ENCODE assay signal across 1 cellular context in the genomic region with DNA sequence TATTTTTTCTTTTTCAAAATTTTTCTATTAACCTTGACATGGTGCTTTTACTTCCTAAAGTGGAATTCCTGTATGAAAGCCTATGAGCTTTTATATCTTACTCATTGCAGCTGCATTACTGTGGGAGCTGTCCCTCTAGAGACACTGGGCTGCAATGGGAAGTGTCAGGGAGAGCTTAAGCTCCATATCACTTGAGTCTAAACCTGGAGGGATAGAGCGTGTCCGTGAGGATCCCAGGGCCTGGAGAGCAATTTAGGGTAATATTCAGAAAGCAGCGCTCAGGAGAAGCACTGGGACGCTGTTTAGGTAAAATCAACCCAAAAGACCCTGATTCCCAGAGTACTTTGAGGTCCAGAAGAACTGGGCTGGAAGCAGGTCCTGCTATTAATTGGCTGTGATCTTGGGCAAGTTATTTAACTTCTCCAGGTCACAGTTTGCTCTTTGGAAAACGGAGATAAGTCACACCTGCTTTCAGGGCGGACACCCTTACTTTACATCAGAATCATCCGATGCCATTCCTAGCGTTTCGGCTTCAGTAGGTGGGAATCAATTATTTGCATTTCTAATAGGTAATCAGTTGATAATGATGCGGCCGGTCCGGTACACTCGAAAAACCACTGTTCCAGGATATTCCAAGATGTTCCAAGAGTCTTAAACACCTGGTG.
TF ChIP-seq lines count a peak whose summit lies in the region.

No MANE protein-coding gene starts in this region.

TF ChIP-seq in SK-N-SH treated with all-trans-retinoic acid at 6 μM for 48 hours, 23 proteins besides CTCF, POLR2A, EP300 and RAD21 (continued from another document):
- TF ChIP-seq SNAI2 (CRISPR knock-in tag; IDR thresholded peaks at IDR 0.05) (no peak), ESRRG (CRISPR knock-in tag; IDR thresholded peaks at IDR 0.05) (no peak), RARB (CRISPR knock-in tag; IDR thresholded peaks at IDR 0.05) (no peak)
